Comparison of ENCODE assay signal across 35 cellular contexts in genomic region chr6:168518867-168519266, GRCh38.
"Had no signal": no experiment of that assay in that cellular context is flagged by ENCODE, and none has a peak within 500 bp of the region (broad histone marks: within the 10 kb centered on the region; RNA-seq: fewer than 3 reads in every experiment).

No MANE protein-coding gene starts in this region.

- H3K27me3 Mint-ChIP-seq: activated B cell treated with CpG ODN at 0.5 μM for 24 hours; activated CD4-positive, alpha-beta memory T cell treated with anti-CD3 and anti-CD28 coated beads for 36 hours; activated CD8-positive, alpha-beta memory T cell treated with anti-CD3 and anti-CD28 coated beads, Interleukin-2, amount 10 ng/mL, durations not matched to agents 7 days and 5 days; T-helper 17 cell had no signal

- H3K9me3 ChIP-seq: esophagus muscularis mucosa, gastroesophageal sphincter, heart right ventricle had no signal

- H3K9me3 Mint-ChIP-seq: activated B cell treated with CpG ODN at 0.5 μM for 24 hours; activated CD4-positive, alpha-beta memory T cell treated with anti-CD3 and anti-CD28 coated beads for 36 hours had no signal

- DNase-seq: activated B cell treated with CpG ODN at 0.5 μM for 24 hours; activated CD4-positive, alpha-beta memory T cell treated with anti-CD3 and anti-CD28 coated beads for 36 hours; activated CD4-positive, alpha-beta T cell treated with anti-CD3 and anti-CD28 coated beads for 48 hours; activated CD8-positive, alpha-beta memory T cell treated with anti-CD3 and anti-CD28 coated beads, Interleukin-2, amount 10 ng/mL, durations not matched to agents 7 days and 5 days; activated CD8-positive, alpha-beta memory T cell treated with anti-CD3 and anti-CD28 coated beads, Interleukin-2, amount 50 U/mL, for 4 hours; activated CD8-positive, alpha-beta T cell treated with anti-CD3 and anti-CD28 coated beads, Interleukin-2, amount 10 ng/mL, durations not matched to agents 7 days and 5 days; activated gamma-delta T cell treated with Interleukin-2 at 50 U/mL for 16 hours; activated naive CD4-positive, alpha-beta T cell treated with anti-CD3 and anti-CD28 coated beads, Interleukin-2, amount 50 U/mL, for 16 hours; activated naive CD4-positive, alpha-beta T cell treated with Interleukin-2 at 50 U/mL for 16 hours; activated T-cell treated with anti-CD3 and anti-CD28 coated beads, Interleukin-2, amount 50 U/mL, for 1 hour; activated T-cell treated with anti-CD3 and anti-CD28 coated beads, Interleukin-2, amount 50 U/mL, for 48 hours; amniotic stem cell; anterior cingulate cortex; brain microvascular endothelial cell; caudate nucleus; cortex of kidney; dermis blood vessel endothelial cell; effector CD4-positive, alpha-beta T cell; effector memory CD8-positive, alpha-beta T cell; erythroblast; foreskin melanocyte; heart right ventricle; T-helper 1 cell; T-helper 17 cell; T1000; WERI-Rb-1 had no signal

- H3K27me3 ChIP-seq: brain microvascular endothelial cell, esophagus muscularis mucosa, gastroesophageal sphincter had no signal

- H3K36me3 Mint-ChIP-seq: activated CD4-positive, alpha-beta memory T cell treated with anti-CD3 and anti-CD28 coated beads for 36 hours; activated CD8-positive, alpha-beta memory T cell treated with anti-CD3 and anti-CD28 coated beads, Interleukin-2, amount 10 ng/mL, durations not matched to agents 7 days and 5 days; activated naive CD8-positive, alpha-beta T cell had no signal

- H3K36me3 ChIP-seq: brain microvascular endothelial cell, WERI-Rb-1 had no signal

- H3K4me3 ChIP-seq: esophagus muscularis mucosa, gastroesophageal sphincter, heart right ventricle had no signal

- H3K4me3 Mint-ChIP-seq: activated B cell treated with CpG ODN at 0.5 μM for 24 hours; activated CD4-positive, alpha-beta memory T cell treated with anti-CD3 and anti-CD28 coated beads for 36 hours; activated CD8-positive, alpha-beta memory T cell treated with anti-CD3 and anti-CD28 coated beads, Interleukin-2, amount 10 ng/mL, durations not matched to agents 7 days and 5 days; activated CD8-positive, alpha-beta T cell treated with anti-CD3 and anti-CD28 coated beads, Interleukin-2, amount 10 ng/mL, durations not matched to agents 7 days and 5 days; activated naive CD8-positive, alpha-beta T cell; activated T-helper 1 cell treated with anti-CD3 and anti-CD28 coated beads, Interleukin-12 subunit alpha, Interleukin-12 subunit beta, Interleukin-2, Interleukin-4 antibody, amounts not matched to agents 30 ng/mL and 10 ng/mL and 1 ng/mL, durations not matched to agents 14 hours and 24 hours and 36 hours; effector memory CD8-positive, alpha-beta T cell; T-helper 17 cell; T-helper 2 cell treated with Interferon-gamma antibody and Interleukin-4, amounts not matched to agents 5 μg/mL and 100 μg/mL, for 36 hours had no signal

- H3K4me1 Mint-ChIP-seq: activated B cell treated with CpG ODN at 0.5 μM for 24 hours; activated CD8-positive, alpha-beta memory T cell treated with anti-CD3 and anti-CD28 coated beads, Interleukin-2, amount 10 ng/mL, durations not matched to agents 7 days and 5 days; T-helper 17 cell had no signal

- ATAC-seq: activated CD4-positive, CD25-positive, alpha-beta regulatory T cell treated with anti-CD3 and anti-CD28 coated beads, Interleukin-2, amount 50 U/mL, for 24 hours; activated CD8-positive, alpha-beta memory T cell treated with anti-CD3 and anti-CD28 coated beads, Interleukin-2, amount 10 ng/mL, durations not matched to agents 7 days and 5 days; activated CD8-positive, alpha-beta T cell treated with anti-CD3 and anti-CD28 coated beads, Interleukin-2, amount 10 ng/mL, durations not matched to agents 7 days and 5 days; effector memory CD8-positive, alpha-beta T cell; gastroesophageal sphincter; heart right ventricle; T-helper 17 cell had no signal

- FAIRE-seq: astrocyte, colon had no signal

- H3K27ac Mint-ChIP-seq: activated B cell treated with CpG ODN at 0.5 μM for 24 hours; activated CD4-positive, alpha-beta memory T cell treated with anti-CD3 and anti-CD28 coated beads for 36 hours; activated CD8-positive, alpha-beta memory T cell treated with anti-CD3 and anti-CD28 coated beads, Interleukin-2, amount 10 ng/mL, durations not matched to agents 7 days and 5 days; activated CD8-positive, alpha-beta T cell treated with anti-CD3 and anti-CD28 coated beads, Interleukin-2, amount 10 ng/mL, durations not matched to agents 7 days and 5 days; activated naive CD8-positive, alpha-beta T cell; activated T-helper 1 cell treated with anti-CD3 and anti-CD28 coated beads, Interleukin-12 subunit alpha, Interleukin-12 subunit beta, Interleukin-2, Interleukin-4 antibody, amounts not matched to agents 30 ng/mL and 10 ng/mL and 1 ng/mL, durations not matched to agents 14 hours and 24 hours and 36 hours; activated T-helper 2 cell treated with anti-CD3 and anti-CD28 coated beads, Interferon-gamma antibody, Interleukin-2, Interleukin-4, amounts not matched to agents 10 μg/mL and 5 μg/mL and 100 μg/mL, durations not matched to agents 14 hours and 24 hours and 36 hours; effector memory CD8-positive, alpha-beta T cell; T-helper 17 cell; T-helper 2 cell treated with Interferon-gamma antibody and Interleukin-4, amounts not matched to agents 5 μg/mL and 100 μg/mL, for 36 hours had no signal

- H3K27ac ChIP-seq: brain microvascular endothelial cell, esophagus muscularis mucosa, gastroesophageal sphincter, heart right ventricle, WERI-Rb-1 had no signal
